In genomic region chr1:89897347-89898133, GRCh38 we compare ENCODE assay signal across 1 cellular context.
A peak's percentile ranks its signal among the peaks of the same experiment; 100 is the strongest.
TF ChIP-seq lines count a peak whose summit lies in the region.

No MANE protein-coding gene starts in this region.

TF ChIP-seq in K562, 482 proteins besides CTCF, POLR2A, EP300 and RAD21 (continued from another document):
- TF ChIP-seq CEBPB (tag; IDR thresholded peaks at IDR 0.05) (peak; percentile 94), CREB3 (tag; conservative IDR thresholded peaks at IDR 0.05; ENCODE audit: low read depth) (peak; percentile 34; the same call in 1 of the 2 replicates), NFYB (IDR thresholded peaks at IDR 0.05; ENCODE audit: extremely low read depth, insufficient read length) (no peak), ARID3B (CRISPR knock-in tag; IDR thresholded peaks at IDR 0.05; ENCODE audit: borderline replicate concordance) (peak; percentile 27; the same call in 1 of the 2 replicates), ZEB2 (IDR thresholded peaks at IDR 0.05) (peak; percentile 42; the same call in 1 of the 2 replicates), PPARD (CRISPR knock-in tag; IDR thresholded peaks at IDR 0.05) (no peak), GTF2A2 (tag; IDR thresholded peaks at IDR 0.05) (no peak), CBFA2T2 (conservative IDR thresholded peaks at IDR 0.05) (peak; percentile 54), RCOR1 (IDR thresholded peaks at IDR 0.05; ENCODE audit: borderline replicate concordance in 1 of 2, low read depth in 2 of 2, low read length in 2 of 2) (peak in 1 of 2 experiments; percentile 48; a peak in 3 of 4 replicates), MYC (IDR thresholded peaks at IDR 0.05; ENCODE audit: low read depth, low read length) (no peak), MYC (CRISPR knock-in tag; IDR thresholded peaks at IDR 0.05; ENCODE audit: borderline replicate concordance, low read depth) (no peak), FIP1L1 (IDR thresholded peaks at IDR 0.05; ENCODE audit: low read depth, low read length, poor library complexity, severe bottlenecking) (no peak), ETV5 (CRISPR knock-in tag; IDR thresholded peaks at IDR 0.05; ENCODE audit: low read depth) (no peak), CBX5 (IDR thresholded peaks at IDR 0.05; ENCODE audit: borderline replicate concordance, low read depth) (no peak), TAL1 (IDR thresholded peaks at IDR 0.05) (peak; percentile 62; the same call in 1 of the 2 replicates), EP400 (IDR thresholded peaks at IDR 0.05) (no peak), ZNF644 (tag; IDR thresholded peaks at IDR 0.05; ENCODE audit: low read depth) (no peak), CREM (IDR thresholded peaks at IDR 0.05; ENCODE audit: low read depth) (0 out of 2 replicates have a peak, but pooled peaks have one; percentile 12), NFRKB (IDR thresholded peaks at IDR 0.05; ENCODE audit: low read depth) (peak; percentile 39; the same call in 1 of the 2 replicates), NR4A1 (CRISPR knock-in tag; IDR thresholded peaks at IDR 0.05) (no peak), NR4A1 (tag; IDR thresholded peaks at IDR 0.05) (0 out of 2 replicates have a peak, but pooled peaks have one; percentile 36), EZH2 (IDR thresholded peaks at IDR 0.05; ENCODE audit: borderline replicate concordance, low read depth, low read length) (no peak), SIN3A (IDR thresholded peaks at IDR 0.05; ENCODE audit: borderline replicate concordance in 2 of 2, control insufficient read depth in 1 of 2, low read depth in 2 of 2, low read length in 2 of 2) (no peak), TEAD1 (CRISPR knock-in tag; IDR thresholded peaks at IDR 0.05) (0 out of 4 replicates have a peak, but pooled peaks of 1 of the 2 experiments have one; percentile 50), DPF2 (IDR thresholded peaks at IDR 0.05) (peak; percentile 64), SMARCE1 (IDR thresholded peaks at IDR 0.05) (0 out of 2 replicates have a peak, but pooled peaks have one; percentile 50), PYGO2 (tag; IDR thresholded peaks at IDR 0.05) (no peak), ZNF583 (CRISPR knock-in tag; IDR thresholded peaks at IDR 0.05) (0 out of 2 replicates have a peak, but pooled peaks have one; percentile 12), ZNF444 (CRISPR knock-in tag; IDR thresholded peaks at IDR 0.05) (0 out of 2 replicates have a peak, but pooled peaks have one; percentile 8), FOS (IDR thresholded peaks at IDR 0.05; ENCODE audit: extremely low read depth, insufficient read length) (no peak), MAZ (CRISPR knock-in tag; conservative IDR thresholded peaks at IDR 0.05 in 1 of 2, IDR thresholded peaks at IDR 0.05 in 1 of 2) (0 out of 4 replicates have a peak, but pooled peaks of 1 of the 2 experiments have one; percentile 28), CBFA2T3 (IDR thresholded peaks at IDR 0.05) (peak; percentile 76), SMARCB1 (IDR thresholded peaks at IDR 0.05; ENCODE audit: insufficient read length, low read depth) (no peak), KDM1A (IDR thresholded peaks at IDR 0.05) (peak; percentile 24 to 48; a peak in 2 of 4 replicates), TSHZ1 (CRISPR knock-in tag; IDR thresholded peaks at IDR 0.05) (no peak), ZFP1 (CRISPR knock-in tag; IDR thresholded peaks at IDR 0.05) (0 out of 2 replicates have a peak, but pooled peaks have one; percentile 27), ELF4 (CRISPR knock-in tag; IDR thresholded peaks at IDR 0.05) (no peak), MEF2A (IDR thresholded peaks at IDR 0.05; ENCODE audit: control insufficient read depth, low read depth, low read length) (no peak), FOXK1 (CRISPR knock-in tag; IDR thresholded peaks at IDR 0.05; ENCODE audit: borderline replicate concordance) (no peak), BHLHE40 (IDR thresholded peaks at IDR 0.05; ENCODE audit: low read length) (no peak)
